13 cellular contexts compared by ENCODE assay signal in the genomic region with DNA sequence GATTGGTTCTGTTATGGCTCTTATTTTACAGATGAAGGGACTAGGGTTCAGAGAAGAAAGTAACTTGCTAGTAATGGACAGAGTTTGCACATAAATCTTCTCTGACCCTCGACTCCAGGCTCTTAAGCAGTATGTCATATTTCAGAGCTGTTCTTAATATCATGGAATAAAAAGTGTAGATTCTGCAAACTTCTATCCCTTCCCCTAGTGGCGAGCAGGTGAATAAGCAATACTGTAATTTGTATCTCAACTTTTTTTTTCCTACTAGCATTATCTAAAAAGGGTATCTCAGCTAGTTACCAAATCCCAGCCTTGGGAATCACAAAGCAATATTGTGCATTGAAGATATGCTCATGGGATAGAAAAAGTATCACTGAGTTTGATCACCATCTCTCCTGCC.
DNase-seq lines count a peak whose midpoint lies in the region; ATAC-seq and TF ChIP-seq lines count a peak whose summit lies in the region.
"Had no signal": no experiment of that assay in that cellular context is flagged by ENCODE, and none has a peak within 500 bp of the region (broad histone marks: within the 10 kb centered on the region; RNA-seq: fewer than 3 reads in every experiment).

No MANE protein-coding gene starts in this region.

- ATAC-seq in stimulated activated memory B cell treated with anti-CD40 and anti-IgM and Interleukin-4, amounts not matched to agents 10 μg/mL and 1 μg/mL and 100 μg/mL, for 72 hours = no peak
- ATAC-seq in CD8-positive, alpha-beta T cell = no peak
- ATAC-seq: K562 had no signal

- TF ChIP-seq CTCF in OCI-LY7 (conservative IDR thresholded peaks at IDR 0.05; ENCODE audit: low read length) (peak; percentile 63), endothelial cell (IDR thresholded peaks at IDR 0.05; ENCODE audit: unreplicated experiment) (peak; percentile 78), smooth muscle cell (IDR thresholded peaks at IDR 0.05; ENCODE audit: borderline replicate concordance, insufficient read depth, poor library complexity, severe bottlenecking) (peak; percentile 31)
- no peak for TF ChIP-seq CTCF in CD8-positive, alpha-beta T cell (IDR thresholded peaks at IDR 0.05)

- no peaks in the 10 kb centered on the region for H3K4me1 ChIP-seq in OCI-LY7 (ENCODE audit: insufficient read depth, low read length, poor library complexity, severe bottlenecking)
- no peaks in the 10 kb centered on the region for H3K4me1 ChIP-seq in smooth muscle cell (ENCODE audit: low read depth)
- H3K4me1 ChIP-seq in CD8-positive, alpha-beta T cell (ENCODE audit: insufficient read depth, low read length) = no peaks in the 10 kb centered on the region
- H3K4me1 ChIP-seq: adrenal gland had no signal

- H3K27me3 ChIP-seq in smooth muscle cell (ENCODE audit: low read depth) = no peaks in the 10 kb centered on the region
- no peaks in the 10 kb centered on the region for H3K27me3 ChIP-seq in CD8-positive, alpha-beta T cell (ENCODE audit: insufficient read depth, low read length)
- H3K27me3 ChIP-seq: adrenal gland had no signal

- H2AFZ ChIP-seq in OCI-LY7 (ENCODE audit: low read length) (no peak overlapping the region), smooth muscle cell (ENCODE audit: low read depth) (no peak overlapping the region)

- H3K9me3 ChIP-seq in OCI-LY7 (ENCODE audit: low read length) (no peaks in the 10 kb centered on the region), smooth muscle cell (replicated peaks; ENCODE audit: low read depth) (no peaks in the 10 kb centered on the region)
- H3K9me3 ChIP-seq in CD8-positive, alpha-beta T cell (ENCODE audit: low read length) = no peaks in the 10 kb centered on the region
- H3K9me3 ChIP-seq: adrenal gland had no signal

- CTCF ChIA-PET in OCI-LY7 (lab: Charles Lee; ENCODE audit: unreplicated experiment) = no interaction called here
- CTCF ChIA-PET in CD8-positive, alpha-beta T cell (lab: Charles Lee) = no interaction called here

- no peak overlapping the region for H3K4me2 ChIP-seq in OCI-LY7 (ENCODE audit: low read length)
- H3K4me2 ChIP-seq in smooth muscle cell = no peak overlapping the region

- H3K36me3 ChIP-seq in OCI-LY7 (ENCODE audit: insufficient read depth, low read length) (no peaks in the 10 kb centered on the region), smooth muscle cell (ENCODE audit: low read depth) (no peaks in the 10 kb centered on the region)
- no peaks in the 10 kb centered on the region for H3K36me3 ChIP-seq in CD8-positive, alpha-beta T cell (ENCODE audit: insufficient read depth, low read length)
- H3K36me3 ChIP-seq: adrenal gland had no signal

- intact Hi-C loops in OCI-LY7 (cut with micrococcal nuclease; ENCODE audit: unreplicated experiment) = no loop called here
- intact Hi-C loops in CD8-positive, alpha-beta T cell (cut with DNase I, micrococcal nuclease) = no loop called here

- no TSS peak for BruUV-seq in OCI-LY7 (replicated peaks; lab: Mats Ljungman, UMichigan)

- POLR2A ChIA-PET in OCI-LY7 (lab: Charles Lee) = interaction anchor here (1.0 kb wide), 1 partner anchor 279 kb away, joined by 4 read pairs; no protein-coding TSS in a partner anchor
- POLR2A ChIA-PET in CD8-positive, alpha-beta T cell (lab: Charles Lee) = no interaction called here

- H3K4me3 Mint-ChIP-seq in endothelial cell (ENCODE audit: unreplicated experiment) = no peak overlapping the region
- no peak overlapping the region for H3K4me3 Mint-ChIP-seq in stimulated activated memory B cell treated with anti-CD40 and anti-IgM and Interleukin-4, amounts not matched to agents 10 μg/mL and 1 μg/mL and 100 μg/mL, for 72 hours
- H3K4me3 Mint-ChIP-seq in CD8-positive, alpha-beta T cell = no peak overlapping the region

- no peak overlapping the region for H3K9ac ChIP-seq in smooth muscle cell (ENCODE audit: low read depth)

- DNase-seq in DMS53 (lab: John Stamatoyannopoulos, UW) (peak; percentile 34), DMS53 treated with DMSO at 0.1 percent for 48 hours (lab: John Stamatoyannopoulos, UW; ENCODE audit: unreplicated experiment) (no peak), OCI-LY7 (ENCODE audit: low spot score) (no peak), endothelial cell (ENCODE audit: low spot score) (no peak), smooth muscle cell (lab: John Stamatoyannopoulos, UW; ENCODE audit: unreplicated experiment) (no peak), caudate nucleus (lab: John Stamatoyannopoulos, UW) (no peak)
- DNase-seq in CD8-positive, alpha-beta T cell = no peak
- DNase-seq: 8988T; activated CD8-positive, alpha-beta memory T cell treated with anti-CD3 and anti-CD28 coated beads, Interleukin-2, amount 50 U/mL, for 4 hours; adrenal gland; NCI-H2171 had no signal

- H3K27me3 Mint-ChIP-seq in endothelial cell (ENCODE audit: unreplicated experiment) = no peaks in the 10 kb centered on the region
- no peaks in the 10 kb centered on the region for H3K27me3 Mint-ChIP-seq in stimulated activated memory B cell treated with anti-CD40 and anti-IgM and Interleukin-4, amounts not matched to agents 10 μg/mL and 1 μg/mL and 100 μg/mL, for 72 hours
- H3K27me3 Mint-ChIP-seq in CD8-positive, alpha-beta T cell (ENCODE audit: low read depth) = no peaks in the 10 kb centered on the region

- H3K27ac ChIP-seq in OCI-LY7 (ENCODE audit: low read depth, low read length, poor library complexity, severe bottlenecking) (no peak overlapping the region), smooth muscle cell (ENCODE audit: low read depth) (no peak overlapping the region), caudate nucleus (ENCODE audit: low read depth, low read length) (no peak overlapping the region)
- H3K27ac ChIP-seq in CD8-positive, alpha-beta T cell (ENCODE audit: low read depth, low read length) = no peak overlapping the region
- H3K27ac ChIP-seq: adrenal gland had no signal

- peaks cover 5% of the 10 kb centered on the region for H3K36me3 Mint-ChIP-seq in endothelial cell (ENCODE audit: low read depth, unreplicated experiment)
- no peaks in the 10 kb centered on the region for H3K36me3 Mint-ChIP-seq in stimulated activated memory B cell treated with anti-CD40 and anti-IgM and Interleukin-4, amounts not matched to agents 10 μg/mL and 1 μg/mL and 100 μg/mL, for 72 hours
- no peaks in the 10 kb centered on the region for H3K36me3 Mint-ChIP-seq in CD8-positive, alpha-beta T cell

- H3F3A ChIP-seq in smooth muscle cell (ENCODE audit: low read depth) = no peaks in the 10 kb centered on the region

- no peak overlapping the region for H3K27ac Mint-ChIP-seq in endothelial cell (ENCODE audit: unreplicated experiment)
- no peak overlapping the region for H3K27ac Mint-ChIP-seq in stimulated activated memory B cell treated with anti-CD40 and anti-IgM and Interleukin-4, amounts not matched to agents 10 μg/mL and 1 μg/mL and 100 μg/mL, for 72 hours
- H3K27ac Mint-ChIP-seq in CD8-positive, alpha-beta T cell = no peak overlapping the region

- no peak overlapping the region for H3K4me3 ChIP-seq in OCI-LY7 (ENCODE audit: low read depth, low read length, poor library complexity, severe bottlenecking)
- H3K4me3 ChIP-seq in smooth muscle cell = no peak overlapping the region
- no peak overlapping the region for H3K4me3 ChIP-seq in CD8-positive, alpha-beta T cell (ENCODE audit: low read depth, low read length)
- H3K4me3 ChIP-seq: adrenal gland, K562 had no signal

- H3K9me2 ChIP-seq in OCI-LY7 (ENCODE audit: insufficient read depth, low read length) = no peaks in the 10 kb centered on the region

- H4K20me1 ChIP-seq in OCI-LY7 (ENCODE audit: insufficient read depth, low read length) = no peaks in the 10 kb centered on the region
- H4K20me1 ChIP-seq in smooth muscle cell (ENCODE audit: low read depth) = no peaks in the 10 kb centered on the region

- H3K79me2 ChIP-seq in OCI-LY7 (ENCODE audit: insufficient read depth, low read depth, low read length) (no peaks in the 10 kb centered on the region), smooth muscle cell (ENCODE audit: low read depth) (peaks cover 4% of the 10 kb centered on the region)

- WGBS in smooth muscle cell (ENCODE audit: low lambda C conversion rate) = 78% methylated on average over 2 of the region's 2 CpGs

- peaks cover 3% of the 10 kb centered on the region for H3K4me1 Mint-ChIP-seq in endothelial cell (ENCODE audit: unreplicated experiment)
- no peaks in the 10 kb centered on the region for H3K4me1 Mint-ChIP-seq in stimulated activated memory B cell treated with anti-CD40 and anti-IgM and Interleukin-4, amounts not matched to agents 10 μg/mL and 1 μg/mL and 100 μg/mL, for 72 hours
- H3K4me1 Mint-ChIP-seq in CD8-positive, alpha-beta T cell (ENCODE audit: low read depth) = no peaks in the 10 kb centered on the region

- H3K9me3 Mint-ChIP-seq in endothelial cell (ENCODE audit: unreplicated experiment) = no peaks in the 10 kb centered on the region
- peaks cover 15% of the 10 kb centered on the region for H3K9me3 Mint-ChIP-seq in stimulated activated memory B cell treated with anti-CD40 and anti-IgM and Interleukin-4, amounts not matched to agents 10 μg/mL and 1 μg/mL and 100 μg/mL, for 72 hours
- peaks cover 21% of the 10 kb centered on the region for H3K9me3 Mint-ChIP-seq in CD8-positive, alpha-beta T cell
